In the genomic region with DNA sequence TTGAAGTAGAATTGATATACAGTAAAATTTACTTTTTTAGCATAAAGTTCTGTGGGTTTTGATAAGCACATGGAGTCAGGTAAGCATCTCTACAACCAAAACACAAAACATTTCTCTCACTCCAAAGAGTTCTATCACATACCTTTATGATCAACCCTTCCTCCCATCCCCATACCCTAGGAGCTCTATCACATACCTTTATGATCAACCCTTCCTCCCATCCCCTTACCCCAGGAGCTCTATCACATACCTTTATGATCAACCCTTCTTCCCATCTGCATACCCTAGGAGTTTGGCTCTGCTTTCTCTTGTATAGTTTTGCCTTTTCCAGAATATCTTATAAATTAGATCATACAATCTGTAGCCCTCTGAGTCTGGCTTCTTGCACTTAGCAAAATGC, we compare ENCODE assay signal across 26 cellular contexts.
"Had no signal": no experiment of that assay in that cellular context is flagged by ENCODE, and none has a peak within 500 bp of the region (broad histone marks: within the 10 kb centered on the region; RNA-seq: fewer than 3 reads in every experiment).

No MANE protein-coding gene starts in this region.

- DNase-seq: activated CD4-positive, alpha-beta memory T cell treated with anti-CD3 and anti-CD28 coated beads for 36 hours; activated CD4-positive, alpha-beta T cell treated with anti-CD3 and anti-CD28 coated beads for 36 hours; activated CD4-positive, alpha-beta T cell treated with anti-CD3 and anti-CD28 coated beads, Interleukin-2, amount 10 ng/mL, durations not matched to agents 24 days and 14 days; activated CD4-positive, CD25-positive, alpha-beta regulatory T cell; activated CD4-positive, CD25-positive, alpha-beta regulatory T cell treated with anti-CD3 and anti-CD28 coated beads, Interleukin-2, amount 50 U/mL, for 72 hours; activated CD8-positive, alpha-beta memory T cell treated with anti-CD3 and anti-CD28 coated beads, Interleukin-2, amount 10 ng/mL, durations not matched to agents 7 days and 5 days; activated CD8-positive, alpha-beta memory T cell treated with anti-CD3 and anti-CD28 coated beads, Interleukin-2, amount 50 U/mL, for 4 hours; activated CD8-positive, alpha-beta T cell treated with anti-CD3 and anti-CD28 coated beads, Interleukin-2, amount 10 ng/mL, durations not matched to agents 7 days and 5 days; activated effector memory CD4-positive, alpha-beta T cell treated with anti-CD3 and anti-CD28 coated beads, Interleukin-2, amount 50 U/mL, for 16 hours; activated naive CD4-positive, alpha-beta T cell treated with anti-CD3 and anti-CD28 coated beads, Interleukin-2, amount 10 ng/mL, durations not matched to agents 7 days and 5 days; activated naive CD8-positive, alpha-beta T cell treated with anti-CD3 and anti-CD28 coated beads, Interleukin-2, amount 10 ng/mL, durations not matched to agents 7 days and 5 days; activated T-cell treated with anti-CD3 and anti-CD28 coated beads, Interleukin-2, amount 50 U/mL, for 1 hour; activated T-cell treated with anti-CD3 and anti-CD28 coated beads, Interleukin-2, amount 50 U/mL, for 48 hours; dorsolateral prefrontal cortex; effector memory CD4-positive, alpha-beta T cell; endodermal cell; foreskin keratinocyte; gastrocnemius medialis; glutamatergic neuron; heart left ventricle; T-helper 2 cell had no signal

- H3K36me3 ChIP-seq: ascending aorta, breast epithelium, esophagus muscularis mucosa, gastrocnemius medialis, heart left ventricle had no signal

- H3K27me3 ChIP-seq: ascending aorta, breast epithelium, dorsolateral prefrontal cortex, esophagus muscularis mucosa, foreskin keratinocyte, gastrocnemius medialis, heart left ventricle had no signal

- H3K9me3 ChIP-seq: ascending aorta, breast epithelium, esophagus muscularis mucosa, gastrocnemius medialis, heart left ventricle had no signal

- H3K4me3 ChIP-seq: ascending aorta, breast epithelium, coronary artery, dorsolateral prefrontal cortex, esophagus muscularis mucosa, gastrocnemius medialis, heart left ventricle had no signal

- H3K4me1 ChIP-seq: ascending aorta, breast epithelium, esophagus muscularis mucosa, gastrocnemius medialis, heart left ventricle had no signal

- H3K27ac ChIP-seq: ascending aorta, breast epithelium, coronary artery, dorsolateral prefrontal cortex, esophagus muscularis mucosa, foreskin keratinocyte, gastrocnemius medialis, heart left ventricle had no signal

- ATAC-seq: activated CD4-positive, alpha-beta T cell treated with anti-CD3 and anti-CD28 coated beads for 36 hours; activated CD8-positive, alpha-beta memory T cell treated with anti-CD3 and anti-CD28 coated beads, Interleukin-2, amount 10 ng/mL, durations not matched to agents 7 days and 5 days; activated CD8-positive, alpha-beta T cell treated with anti-CD3 and anti-CD28 coated beads, Interleukin-2, amount 10 ng/mL, durations not matched to agents 7 days and 5 days; activated naive CD4-positive, alpha-beta T cell treated with anti-CD3 and anti-CD28 coated beads, Interleukin-2, amount 50 U/mL, for 72 hours; foreskin keratinocyte; gastrocnemius medialis had no signal
